31 cellular contexts compared by ENCODE assay signal in the genomic region with DNA sequence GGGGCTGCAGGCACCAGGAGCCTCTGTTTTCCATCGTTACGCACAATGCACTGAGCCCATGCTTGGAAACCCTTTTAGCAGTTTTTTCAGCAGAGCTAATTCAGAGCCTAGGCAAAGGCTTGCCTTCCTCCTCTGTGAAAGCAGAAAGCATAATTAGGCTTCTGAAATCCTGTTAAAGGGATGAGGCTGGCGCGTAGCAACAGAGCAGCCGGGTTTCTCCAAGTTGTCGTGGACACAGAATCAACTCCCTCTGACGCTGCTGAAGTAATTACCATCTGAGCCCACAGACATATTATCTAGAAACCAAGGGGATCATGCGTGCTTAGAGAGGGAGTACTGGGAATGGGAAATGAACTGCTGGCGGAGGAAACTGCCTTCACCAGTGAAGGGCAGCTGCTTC.
A peak's percentile ranks its signal among the peaks of the same experiment; 100 is the strongest.
DNase-seq lines count a peak whose midpoint lies in the region; ATAC-seq, FAIRE-seq and TF ChIP-seq lines count a peak whose summit lies in the region.
"Had no signal": no experiment of that assay in that cellular context is flagged by ENCODE, and none has a peak within 500 bp of the region (broad histone marks: within the 10 kb centered on the region; RNA-seq: fewer than 3 reads in every experiment).

No MANE protein-coding gene starts in this region.

- H3K23me2 ChIP-seq in H9 (ENCODE audit: insufficient read length, low read depth, low read length, poor library complexity, severe bottlenecking) = no peaks in the 10 kb centered on the region

- no peak overlapping the region for H2BK12ac ChIP-seq in H9 (ENCODE audit: insufficient read length, low read depth, low read length)

- no peak for TF ChIP-seq CTCF in H9 (conservative IDR thresholded peaks at IDR 0.05)
- TF ChIP-seq CTCF in dorsolateral prefrontal cortex (IDR thresholded peaks at IDR 0.05 in 54 of 56, conservative IDR thresholded peaks at IDR 0.05 in 2 of 56; ENCODE audit: low read depth in 1 of 56, partially characterized antibody in 56 of 56) = no peak

- peaks cover 2% of the 10 kb centered on the region in 3 experiments; a peak in 4 of 7 replicates for H3K36me3 Mint-ChIP-seq in H9 (ENCODE audit: insufficient read depth in 1 of 3, low read depth in 3 of 3)
- H3K36me3 Mint-ChIP-seq: natural killer cell had no signal

- no peak overlapping the region for H2AFZ ChIP-seq in H9 (ENCODE audit: low read length)

- H2BK120ac ChIP-seq in H9 (ENCODE audit: low read depth, low read length, poor library complexity, severe bottlenecking) = no peak overlapping the region

- no peak overlapping the region for H2BK15ac ChIP-seq in H9 (ENCODE audit: low read depth, low read length)

- H3K79me1 ChIP-seq in H9 (ENCODE audit: insufficient read depth, low read depth, low read length, poor library complexity, severe bottlenecking) = no peaks in the 10 kb centered on the region

- H3K14ac ChIP-seq in H9 (ENCODE audit: insufficient read depth, low read length) = no peak overlapping the region

- WGBS in H9 (ENCODE audit: extremely low coverage, insufficient read length, low lambda C conversion rate) = no CpG with 5 or more reads among the region's 9 CpGs
- 67 to 77% (median 76%) methylated on average over 9 of the region's 9 CpGs for WGBS in small intestine, 3 donors

- no peak overlapping the region for H3T11ph ChIP-seq in H9 (ENCODE audit: low read length)

- H4K20me1 ChIP-seq in H9 (ENCODE audit: control insufficient read depth, insufficient read depth, insufficient read length) = no peaks in the 10 kb centered on the region
- H4K20me1 ChIP-seq: BLaER1 treated with 17β-estradiol and CSF1 and Interleukin-3, amounts not matched to agents 10 nM and 100 nM had no signal

- H3K23ac ChIP-seq in H9 (ENCODE audit: insufficient read length, low read depth, low read length) = no peak overlapping the region

- H3K4me3 Mint-ChIP-seq in H9 = no peak overlapping the region
- H3K4me3 Mint-ChIP-seq: activated naive CD8-positive, alpha-beta T cell treated with anti-CD3 and anti-CD28 coated beads, Interleukin-2, amount 50 U/mL, for 24 hours; dendritic cell treated with granulocyte-macrophage colony-stimulating factor and Interleukin-4, amounts not matched to agents 40 ng/mL and 50 ng/mL, for 4 days; natural killer cell had no signal

- peak overlapping the region in 1 of 3 experiments; percentile 88; a peak in 1 of 7 replicates for H3K27ac Mint-ChIP-seq in H9
- H3K27ac Mint-ChIP-seq: activated naive CD8-positive, alpha-beta T cell treated with anti-CD3 and anti-CD28 coated beads, Interleukin-2, amount 50 U/mL, for 24 hours; dendritic cell treated with granulocyte-macrophage colony-stimulating factor and Interleukin-4, amounts not matched to agents 40 ng/mL and 50 ng/mL, for 4 days; natural killer cell had no signal

- no peak for ATAC-seq in GM18909 (IDR thresholded peaks at IDR 0.05; ENCODE audit: poor library complexity, unreplicated experiment)
- no peak for ATAC-seq in GM19397 (IDR thresholded peaks at IDR 0.05; ENCODE audit: unreplicated experiment)
- ATAC-seq: activated naive CD8-positive, alpha-beta T cell treated with anti-CD3 and anti-CD28 coated beads, Interleukin-2, amount 50 U/mL, for 24 hours; foreskin keratinocyte; heart right ventricle; lower lobe of right lung; mucosa of descending colon; natural killer cell had no signal

- no peak overlapping the region for H4K5ac ChIP-seq in H9 (ENCODE audit: insufficient read length, low read depth, low read length)

- no peak overlapping the region for H3K9ac ChIP-seq in H9 (ENCODE audit: extremely low read depth, insufficient read length, low read length)
- H3K9ac ChIP-seq: BLaER1 treated with 17β-estradiol and CSF1 and Interleukin-3, amounts not matched to agents 10 nM and 100 nM had no signal

- H3K4ac ChIP-seq in H9 (ENCODE audit: low read depth, low read length) = no peak overlapping the region

- H4K8ac ChIP-seq in H9 (replicated peaks; ENCODE audit: insufficient read length, low read depth, low read length) = no peak overlapping the region

- no peak for FAIRE-seq in small intestine (lab: Jason Lieb, UNC)
- FAIRE-seq: GM19239, HTR-8/SVneo, TTC549 had no signal

- no peak overlapping the region for H2BK20ac ChIP-seq in H9 (ENCODE audit: low read depth, low read length, poor library complexity, severe bottlenecking)

- DNase-seq in H9 (no peak), NCI-H82 (lab: John Stamatoyannopoulos, UW) (peak; percentile 98), dorsolateral prefrontal cortex (peak in 3 of 10 donors; percentile 38 to 55 (median 42)), midbrain (lab: John Stamatoyannopoulos, UW) (peak; percentile 22), posterior vena cava (ENCODE audit: low spot score) (no peak), small intestine (no peak)
- DNase-seq: activated CD4-positive, alpha-beta T cell treated with anti-CD3 and anti-CD28 coated beads, Interleukin-2, amount 50 U/mL, for 48 hours; activated naive CD8-positive, alpha-beta T cell treated with anti-CD3 and anti-CD28 coated beads, Interleukin-2, amount 50 U/mL, for 24 hours; activated T-cell treated with anti-CD3 and anti-CD28 coated beads, Interleukin-2, amount 50 U/mL, for 48 hours; esophagus squamous epithelium; foreskin keratinocyte; heart right ventricle; lower lobe of right lung; mucosa of descending colon; natural killer cell; NCI-H1930; NCI-H226; NCI-H774; stimulated activated naive CD4-positive, alpha-beta T cell; T-helper 1 cell had no signal

- no peaks in the 10 kb centered on the region for H3K36me3 ChIP-seq in small intestine (ENCODE audit: control insufficient read depth in 2 of 2, insufficient read depth in 2 of 2, low read length in 2 of 2)
- H3K36me3 ChIP-seq: BLaER1 treated with 17β-estradiol and CSF1 and Interleukin-3, amounts not matched to agents 10 nM and 100 nM; esophagus squamous epithelium; lower lobe of right lung; suprapubic skin had no signal

- H3K4me1 ChIP-seq in H9 (ENCODE audit: insufficient read depth, low read length) (no peaks in the 10 kb centered on the region), small intestine (ENCODE audit: control insufficient read depth in 2 of 2, insufficient read depth in 1 of 2, low read depth in 1 of 2, low read length in 1 of 2) (no peaks in the 10 kb centered on the region)
- H3K4me1 ChIP-seq: BLaER1 treated with 17β-estradiol and CSF1 and Interleukin-3, amounts not matched to agents 10 nM and 100 nM; esophagus squamous epithelium; foreskin keratinocyte; lower lobe of right lung; suprapubic skin had no signal

- H3K9me3 Mint-ChIP-seq in H9 = peaks cover 6 to 7% of the 10 kb centered on the region in 2 experiments
- H3K9me3 Mint-ChIP-seq: natural killer cell had no signal

- H3K9me3 ChIP-seq in H9 (ENCODE audit: control insufficient read depth, low read depth, low read length) = peaks cover 2% of the 10 kb centered on the region
- H3K9me3 ChIP-seq in small intestine (ENCODE audit: control insufficient read depth, low read depth) = no peaks in the 10 kb centered on the region
- H3K9me3 ChIP-seq: esophagus squamous epithelium, lower lobe of right lung had no signal

- H3K27ac ChIP-seq in H9 (ENCODE audit: insufficient read length, low read depth, low read length) (no peak overlapping the region), dorsolateral prefrontal cortex (peak overlapping the region in 44 of 59 donors; percentile 2 to 80 (median 52)), small intestine (ENCODE audit: low read depth in 1 of 2, low read length in 1 of 2) (no peak overlapping the region)
- H3K27ac ChIP-seq: BLaER1 treated with 17β-estradiol and CSF1 and Interleukin-3, amounts not matched to agents 10 nM and 100 nM; esophagus squamous epithelium; heart right ventricle; lower lobe of right lung; RWPE1; SK-N-MC; suprapubic skin had no signal

- no peak overlapping the region for H3K56ac ChIP-seq in H9 (ENCODE audit: insufficient read length, low read depth, low read length)

- H3K4me3 ChIP-seq in dorsolateral prefrontal cortex (no peak overlapping the region), small intestine (ENCODE audit: low read depth in 1 of 2, low read length in 2 of 2) (no peak overlapping the region)
- H3K4me3 ChIP-seq: BLaER1 treated with 17β-estradiol and CSF1 and Interleukin-3, amounts not matched to agents 10 nM and 100 nM; esophagus squamous epithelium; heart right ventricle; lower lobe of right lung; mucosa of descending colon; SK-N-MC; smooth muscle cell; suprapubic skin had no signal

- no peaks in the 10 kb centered on the region for H3K79me2 ChIP-seq in H9 (ENCODE audit: insufficient read depth, low read length)

- no peak overlapping the region for H2BK5ac ChIP-seq in H9 (ENCODE audit: insufficient read length, low read length)

- no peak overlapping the region for H4K91ac ChIP-seq in H9 (ENCODE audit: insufficient read length, low read depth, low read length)

- intact Hi-C loops in dorsolateral prefrontal cortex (cut with DNase I) = no loop called here
- intact Hi-C loops in posterior vena cava (cut with DNase I) = no loop called here

- H3K4me2 ChIP-seq in H9 (ENCODE audit: insufficient read depth, insufficient read length, low read length) = no peak overlapping the region
- H3K4me2 ChIP-seq: BLaER1 treated with 17β-estradiol and CSF1 and Interleukin-3, amounts not matched to agents 10 nM and 100 nM; smooth muscle cell had no signal

- H3K4me1 Mint-ChIP-seq in H9 = no peaks in the 10 kb centered on the region
- H3K4me1 Mint-ChIP-seq: activated naive CD8-positive, alpha-beta T cell treated with anti-CD3 and anti-CD28 coated beads, Interleukin-2, amount 50 U/mL, for 24 hours; natural killer cell had no signal

- H3K27me3 ChIP-seq in H9 (ENCODE audit: insufficient read depth, low read length) = no peaks in the 10 kb centered on the region
- peaks cover 0 to under 1% (median 0%) of the 10 kb centered on the region in 45 donors for H3K27me3 ChIP-seq in dorsolateral prefrontal cortex
- H3K27me3 ChIP-seq in small intestine (ENCODE audit: control insufficient read depth in 2 of 2, insufficient read depth in 2 of 2, low read length in 2 of 2) = no peaks in the 10 kb centered on the region
- H3K27me3 ChIP-seq: BLaER1 treated with 17β-estradiol and CSF1 and Interleukin-3, amounts not matched to agents 10 nM and 100 nM; foreskin keratinocyte; heart right ventricle had no signal

- H2AK5ac ChIP-seq in H9 (ENCODE audit: insufficient read length, low read length) = no peak overlapping the region

- H3K27me3 Mint-ChIP-seq in H9 (ENCODE audit: low read depth) = peaks cover 7% of the 10 kb centered on the region
- H3K27me3 Mint-ChIP-seq: dendritic cell treated with granulocyte-macrophage colony-stimulating factor and Interleukin-4, amounts not matched to agents 40 ng/mL and 50 ng/mL, for 4 days had no signal

- peak overlapping the region; percentile 23 for H3K18ac ChIP-seq in H9 (ENCODE audit: insufficient read length, low read depth, low read length)

Comparison
In these comparisons a context has a peak if more than half of its experiments do, and no peak if none do; other contexts are left out.
1. DNase-seq: peak in NCI-H82 (single experiment) and midbrain (single experiment); none in H9 (single experiment), posterior vena cava (single experiment) and small intestine (single experiment).
2. H3K27ac ChIP-seq: peak in dorsolateral prefrontal cortex (44 of 59); none in H9 (single experiment) and small intestine (0 of 2).